ENCODE assay signal across 14 cellular contexts in the genomic region with DNA sequence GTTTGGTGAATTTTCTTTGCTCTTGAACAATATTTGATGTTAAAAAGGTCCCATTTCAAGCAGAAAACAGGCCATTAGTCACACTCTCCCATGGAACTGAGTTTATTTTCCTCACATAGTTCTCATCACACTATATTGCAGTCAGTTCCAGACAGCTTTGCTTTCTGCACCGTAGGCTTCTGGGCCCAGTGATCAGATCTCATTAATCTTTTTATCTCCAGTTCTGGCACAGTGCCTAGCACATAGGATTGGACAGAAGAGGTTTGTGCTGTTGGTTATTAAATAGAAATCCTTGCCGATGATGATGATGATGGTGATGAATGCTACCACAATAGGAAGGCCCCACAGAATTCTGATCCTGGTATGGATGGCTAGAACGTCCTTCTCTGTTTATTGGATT. TPM values are rescaled to one million over a fixed set of nuclear protein-coding genes. Genes with fewer than 3 reads are reported as not detected.
"Had no signal": no experiment of that assay in that cellular context is flagged by ENCODE, and none has a peak within 500 bp of the region (broad histone marks: within the 10 kb centered on the region; RNA-seq: fewer than 3 reads in every experiment).

No MANE protein-coding gene starts in this region.

- H3K9me3 ChIP-seq: esophagus squamous epithelium, transverse colon, uterus had no signal

- H3K4me3 ChIP-seq: cardiac muscle cell, esophagus squamous epithelium, transverse colon, uterus had no signal

- H3K4me1 ChIP-seq: esophagus squamous epithelium, transverse colon, uterus had no signal

- H3K27me3 ChIP-seq: cardiac muscle cell, esophagus squamous epithelium, transverse colon, uterus had no signal

- H3K36me3 ChIP-seq: cardiac muscle cell, esophagus squamous epithelium, transverse colon, uterus had no signal

- H3K27ac ChIP-seq: cardiac muscle cell, esophagus squamous epithelium, transverse colon, uterus had no signal

- DNase-seq: activated CD4-positive, alpha-beta memory T cell treated with anti-CD3 and anti-CD28 coated beads for 36 hours; activated CD4-positive, alpha-beta T cell treated with anti-CD3 and anti-CD28 coated beads for 4 hours; activated CD8-positive, alpha-beta memory T cell treated with anti-CD3 and anti-CD28 coated beads, Interleukin-2, amount 10 ng/mL, durations not matched to agents 7 days and 5 days; effector CD8-positive, alpha-beta T cell; esophagus squamous epithelium; immature natural killer cell; kidney glomerular epithelial cell; left ventricle myocardium superior; right cardiac atrium; stimulated activated naive CD8-positive, alpha-beta T cell treated with anti-CD3 and anti-CD28 coated beads, Interleukin-15, Interleukin-2, amounts not matched to agents 100 U/mL and 50 U/mL, for 24 hours; transverse colon; uterus had no signal

- ATAC-seq: activated CD8-positive, alpha-beta memory T cell treated with anti-CD3 and anti-CD28 coated beads, Interleukin-2, amount 10 ng/mL, durations not matched to agents 7 days and 5 days; left ventricle myocardium superior; right cardiac atrium; stimulated activated naive CD8-positive, alpha-beta T cell treated with anti-CD3 and anti-CD28 coated beads, Interleukin-15, Interleukin-2, amounts not matched to agents 100 U/mL and 50 U/mL, for 24 hours; WTC11 had no signal

RNA-seq across cellular contexts. Expression of a gene that starts 52.1 kb away (rescaled TPM):
- polyA plus RNA-seq: immature natural killer cell had no signal
